Comparison of ENCODE assay signal across 20 cellular contexts in genomic region chr19:9570255-9570654, GRCh38.
"Had no signal": no experiment of that assay in that cellular context is flagged by ENCODE, and none has a peak within 500 bp of the region (broad histone marks: within the 10 kb centered on the region; RNA-seq: fewer than 3 reads in every experiment).

No MANE protein-coding gene starts in this region.

- H3K9ac ChIP-seq: SK-N-SH had no signal

- H3K4me2 ChIP-seq: SK-N-SH had no signal

- DNase-seq: KBM-7, MV-4-11, NCI-H1092, NCI-H1105 treated with DMSO at 0.1 percent for 48 hours, NCI-H1417 treated with DMSO at 0.1 percent for 48 hours, NCI-H146, NCI-H1694 treated with DMSO at 0.1 percent for 48 hours, NCI-H1930, NCI-H2081, NCI-H2107, NCI-H2227 treated with DMSO at 0.1 percent for 48 hours, NCI-H524, NCI-H69, NCI-H774, Right ventricle myocardium superior, RPMI8226, SIG-M5, SK-N-SH, SW 1271 had no signal

- H3K27ac ChIP-seq: HL-60 had no signal
